14 cellular contexts compared by ENCODE assay signal in the genomic region with DNA sequence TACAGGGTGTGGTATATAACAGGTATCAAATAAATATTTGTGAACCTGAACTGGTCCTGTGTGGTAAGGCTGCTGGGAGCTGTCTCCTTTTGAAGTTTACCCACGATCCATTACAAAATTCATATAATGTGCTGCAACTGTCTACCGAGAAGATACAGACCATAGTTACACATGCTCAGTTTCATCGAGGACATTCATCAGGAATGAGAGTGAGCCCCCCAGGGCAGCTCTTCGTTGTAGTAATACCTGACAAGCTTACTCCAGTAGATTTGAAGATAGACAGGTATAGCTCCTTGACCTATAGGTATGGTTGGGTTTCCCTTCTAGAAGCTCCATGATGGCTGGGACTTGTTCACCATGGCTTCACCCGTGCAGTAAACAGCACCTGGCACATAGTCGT. TPM values are rescaled to one million over a fixed set of nuclear protein-coding genes. Genes with fewer than 3 reads are reported as not detected.
DNase-seq lines count a peak whose midpoint lies in the region; ATAC-seq, FAIRE-seq and TF ChIP-seq lines count a peak whose summit lies in the region.
"Had no signal": no experiment of that assay in that cellular context is flagged by ENCODE, and none has a peak within 500 bp of the region (broad histone marks: within the 10 kb centered on the region; RNA-seq: fewer than 3 reads in every experiment).

No MANE protein-coding gene starts in this region.

- H3K14ac ChIP-seq in trophoblast cell (ENCODE audit: low read length): no peak overlapping the region

- in situ Hi-C loops in GM12878 (cut with MboI): no loop called here

- peak overlapping the region; percentile 50 for H3K4me2 ChIP-seq in KMS-11
- peak overlapping the region; percentile 71 for H3K4me2 ChIP-seq in GM12878 (ENCODE audit: control insufficient read depth, insufficient read depth)
- H3K4me2 ChIP-seq in trophoblast cell (ENCODE audit: low read length): no peak overlapping the region

- no peak for FAIRE-seq in GM12878 (lab: Jason Lieb, UNC)
- FAIRE-seq in GM12892 (lab: Jason Lieb, UNC): no peak

- SMC1A ChIA-PET in GM12878 (lab: Charles Lee; ENCODE audit: uncharacterized antibody, unreplicated experiment): interaction anchor here (1.2 kb wide), 1 partner anchor 254 kb away, joined by 3 read pairs; no protein-coding TSS in a partner anchor

- no peak overlapping the region for H2BK12ac ChIP-seq in trophoblast cell (ENCODE audit: low read length)

- RAD21 ChIA-PET in GM12878 (lab: Charles Lee; ENCODE audit: unreplicated experiment): no interaction called here

- H3K27ac Mint-ChIP-seq in CD14-positive monocyte: peak overlapping the region; percentile 86 to 97 (median 94)

- no peak overlapping the region for H2AFZ ChIP-seq in KMS-11 (ENCODE audit: low read depth)
- H2AFZ ChIP-seq in GM12878 (ENCODE audit: control insufficient read depth, low read depth, low read length): no peak overlapping the region
- no peak overlapping the region for H2AFZ ChIP-seq in trophoblast cell (ENCODE audit: insufficient read depth, low read length, poor library complexity)

- POLR2A ChIA-PET in GM12878 (lab: Charles Lee): no interaction called here

- peaks cover 44% of the 10 kb centered on the region for H3K4me1 Mint-ChIP-seq in CD14-positive monocyte

- H2BK120ac ChIP-seq in trophoblast cell (ENCODE audit: insufficient read depth, low read length, poor library complexity): no peak overlapping the region

- H3K9me3 ChIP-seq in GM12878 (replicated peaks; ENCODE audit: control insufficient read depth, insufficient read depth, low read length) (peaks cover 5% of the 10 kb centered on the region), trophoblast cell (ENCODE audit: insufficient read depth, low read depth, low read length) (peaks cover 2% of the 10 kb centered on the region)

- no peak for TF ChIP-seq RAD21 in GM12878 (IDR thresholded peaks at IDR 0.05; ENCODE audit: insufficient read depth, low read depth, low read length)

- peaks cover 0 to 5% (median 0%) of the 10 kb centered on the region in 7 donors for H3K9me3 Mint-ChIP-seq in CD14-positive monocyte

- TF ChIP-seq CTCF in CD14-positive monocyte (IDR thresholded peaks at IDR 0.05): no peak
- TF ChIP-seq CTCF in KMS-11 (conservative IDR thresholded peaks at IDR 0.05; ENCODE audit: low read depth, low read length): no peak
- TF ChIP-seq CTCF in GM12878 (IDR thresholded peaks at IDR 0.05 in 2 of 3, conservative IDR thresholded peaks at IDR 0.05 in 1 of 3; ENCODE audit: control insufficient read depth in 2 of 3, extremely low read depth in 1 of 3, insufficient read depth in 1 of 3, low read depth in 3 of 3, low read length in 3 of 3): no peak

- no peak overlapping the region for H3K23ac ChIP-seq in trophoblast cell (ENCODE audit: low read length)

- no peak for DNase-seq in CD14-positive monocyte (ENCODE audit: low spot score)
- no peak for DNase-seq in GM12878 (ENCODE audit: low read depth, low spot score)
- DNase-seq in trophoblast cell: peak; percentile 82 to 94
- DNase-seq in NCI-H446 treated with DMSO at 0.1 percent for 48 hours (lab: John Stamatoyannopoulos, UW): no peak
- DNase-seq in NCI-H1436 (lab: John Stamatoyannopoulos, UW): no peak
- no peak for DNase-seq in GM12892 (ENCODE audit: insufficient read length)
- DNase-seq: cerebellar nuclear complex, COR-L47, IMR-90, NCI-H1694, posterior cingulate gyrus, SIG-M5 had no signal

- TF ChIP-seq POLR2A in GM12878 (IDR thresholded peaks at IDR 0.05; ENCODE audit: low read depth, low read length): no peak
- TF ChIP-seq POLR2A in GM12892 (IDR thresholded peaks at IDR 0.05; ENCODE audit: low read depth, low read length): no peak

- H3K27me3 ChIP-seq in KMS-11 (ENCODE audit: insufficient read depth, low read depth) (no peaks in the 10 kb centered on the region), GM12878 (replicated peaks in 1 of 2; ENCODE audit: control insufficient read depth in 2 of 2, insufficient read depth in 2 of 2, low read length in 1 of 2) (peaks cover 0 to 10% of the 10 kb centered on the region in 2 experiments; a peak in 2 of 4 replicates), trophoblast cell (ENCODE audit: insufficient read depth, low read length) (no peaks in the 10 kb centered on the region)

- H3K4me3 Mint-ChIP-seq in CD14-positive monocyte: no peak overlapping the region

- H3K79me2 ChIP-seq in KMS-11 (ENCODE audit: insufficient read depth, low read depth) (no peaks in the 10 kb centered on the region), GM12878 (ENCODE audit: control insufficient read depth, insufficient read depth, low read length) (no peaks in the 10 kb centered on the region), trophoblast cell (ENCODE audit: control insufficient read depth, insufficient read depth, low read length, poor library complexity) (no peaks in the 10 kb centered on the region)

- CTCF ChIA-PET in GM12878 (lab: Yijun Ruan, JAX): no interaction called here

- H3K36me3 Mint-ChIP-seq in CD14-positive monocyte: peaks cover 33 to 43% of the 10 kb centered on the region in 2 donors

- H2BK5ac ChIP-seq in trophoblast cell (ENCODE audit: low read depth, low read length, poor library complexity): no peak overlapping the region

- no peak for ATAC-seq in GM12878
- ATAC-seq in HG02759 (IDR thresholded peaks at IDR 0.05; ENCODE audit: unreplicated experiment): no peak

- no peak overlapping the region for H4K91ac ChIP-seq in trophoblast cell (ENCODE audit: low read depth, low read length)

- 57% methylated on average over 6 of the region's 6 CpGs for WGBS in GM12878 (ENCODE audit: insufficient coverage, insufficient replicate concordance, low lambda C conversion rate, missing lambda C conversion rate)
- no CpG with 5 or more reads among the region's 6 CpGs for WGBS in trophoblast cell (ENCODE audit: extremely low coverage, insufficient coverage, insufficient read length)

- H4K20me1 ChIP-seq in KMS-11 (ENCODE audit: insufficient read depth) (no peaks in the 10 kb centered on the region), GM12878 (ENCODE audit: control insufficient read depth, insufficient read depth) (no peaks in the 10 kb centered on the region)

- no peak overlapping the region for H4K8ac ChIP-seq in trophoblast cell (ENCODE audit: low read depth, low read length)

- H3K36me3 ChIP-seq in KMS-11 (ENCODE audit: insufficient read depth) (no peaks in the 10 kb centered on the region), GM12878 (ENCODE audit: control insufficient read depth in 2 of 2, insufficient read depth in 2 of 2, low read length in 1 of 2) (no peaks in the 10 kb centered on the region), trophoblast cell (ENCODE audit: control insufficient read depth in 1 of 2, insufficient read depth in 2 of 2, low read length in 2 of 2) (no peaks in the 10 kb centered on the region)

- no peak overlapping the region for H4K12ac ChIP-seq in trophoblast cell (ENCODE audit: low read depth, low read length)

- H2AK5ac ChIP-seq in trophoblast cell (ENCODE audit: low read length): no peak overlapping the region

- intact Hi-C loops in CD14-positive monocyte (cut with micrococcal nuclease) (no loop called here), GM12878 (cut with micrococcal nuclease; ENCODE audit: unreplicated experiment) (no loop called here)

- H3K27ac ChIP-seq in KMS-11 (no peak overlapping the region), GM12878 (ENCODE audit: control insufficient read depth, insufficient read depth) (no peak overlapping the region), trophoblast cell (ENCODE audit: low read depth, low read length) (no peak overlapping the region)

- H3K4me1 ChIP-seq in KMS-11 (ENCODE audit: low read depth, poor library complexity, severe bottlenecking) (peaks cover 52% of the 10 kb centered on the region), GM12878 (ENCODE audit: control insufficient read depth, insufficient read depth, low read length) (peaks cover 12% of the 10 kb centered on the region), trophoblast cell (ENCODE audit: control insufficient read depth in 1 of 2, insufficient read depth in 2 of 2, low read length in 2 of 2) (peaks cover 0 to 5% of the 10 kb centered on the region in 2 experiments)

- TF ChIP-seq EP300 in GM12878 (IDR thresholded peaks at IDR 0.05; ENCODE audit: borderline replicate concordance in 1 of 2, control insufficient read depth in 1 of 2, low read depth in 2 of 2, low read length in 2 of 2): no peak

- H3K4ac ChIP-seq in trophoblast cell (ENCODE audit: low read depth, low read length): no peak overlapping the region

- no TSS peak for BruUV-seq in GM12878 (replicated peaks; lab: Mats Ljungman, UMichigan)

- no peak overlapping the region for H3K9ac ChIP-seq in KMS-11
- H3K9ac ChIP-seq in GM12878 (ENCODE audit: control insufficient read depth, insufficient read depth, low read length): no peak overlapping the region
- H3K9ac ChIP-seq in trophoblast cell (ENCODE audit: low read length): no peak overlapping the region

- H3K4me3 ChIP-seq in KMS-11 (IDR thresholded peaks at IDR 0.05; ENCODE audit: insufficient read depth, low read depth, low read length) (no peak overlapping the region), GM12878 (no peak overlapping the region), trophoblast cell (ENCODE audit: low read depth, low read length) (no peak overlapping the region)

- no peak overlapping the region for H3K18ac ChIP-seq in trophoblast cell (ENCODE audit: low read length)

- H3K79me1 ChIP-seq in trophoblast cell (ENCODE audit: low read length): no peaks in the 10 kb centered on the region

- H3K27me3 Mint-ChIP-seq in CD14-positive monocyte (ENCODE audit: low read depth in 3 of 3): no peaks in the 10 kb centered on the region

TF ChIP-seq in GM12878, 131 proteins besides CTCF, POLR2A, EP300 and RAD21 (continues in another document):
- no peak for TF ChIP-seq SREBF1 (IDR thresholded peaks at IDR 0.05; ENCODE audit: low read length)

RNA-seq across cellular contexts. Expression of a gene that starts 25.7 kb away (rescaled TPM):
- 1 to 10 TPM; 1.7 to 3.5 TPM for polyA plus RNA-seq in CD14-positive monocyte
- total RNA-seq in GM12878 (2013; cell fraction: nucleolus; rRNA removed): not detected in 2 replicates
- total RNA-seq in GM12878 (2014; rRNA removed): 0.05 TPM in 1 of 2 replicates, not detected in the other
- not detected in 2 replicates for total RNA-seq in GM12878 (2014; rRNA removed; fragmentation: Illumina TruSeq; extraction: Trizol)
- total RNA-seq in GM12878 (2021): not detected in 2 replicates
- polyA plus RNA-seq in GM12878 (2011; ENCODE audit: low read depth): not detected
- polyA plus RNA-seq in GM12878 (2011; rRNA removed): 0.33 and 0.86 TPM in 2 replicates
- polyA plus RNA-seq in GM12878 (2011; cell fraction: cytosol; rRNA removed): 0.16 and 0.25 TPM in 2 replicates
- 0.34 and 0.41 TPM in 2 replicates for polyA plus RNA-seq in GM12878 (2011; cell fraction: nucleus; rRNA removed)
- 0.18 and 0.37 TPM in 2 replicates for polyA plus RNA-seq in GM12878 (2012)
- 0.12 and 0.27 TPM in 2 replicates for polyA plus RNA-seq in GM12878 (2014; fragmentation: Illumina TruSeq; extraction: Trizol)
- under 1 TPM in 1 of 2 experiments, not detected in 1; 0.21 TPM for polyA plus RNA-seq in GM12878 (2014; fragmentation: Nextera tagmentation; extraction: Ambion mirVana)
- polyA plus RNA-seq in GM12878 (2014; rRNA removed): 0.06 TPM in 1 of 2 replicates, not detected in the other
- polyA plus RNA-seq in GM12878 (2016; fragmentation: Nextera tagmentation; extraction: Ambion mirVana): under 1 TPM in 1 of 2 experiments, not detected in 1; 0.33 TPM
- polyA minus RNA-seq in GM12878 (2011; rRNA and poly(A)+ RNA removed): 0.10 TPM in 1 of 2 replicates, not detected in the other
- polyA minus RNA-seq in GM12878 (2011; cell fraction: cytosol; rRNA and poly(A)+ RNA removed): not detected in 2 replicates
- not detected in 2 replicates for polyA minus RNA-seq in GM12878 (2011; cell fraction: nucleus; rRNA and poly(A)+ RNA removed)
- 2.3 and 2.7 TPM in 2 replicates for polyA plus RNA-seq in trophoblast cell (2013)
- polyA plus RNA-seq in GM12892 (2012; ENCODE audit: missing spikeins): 0.47 TPM

Comparison
In these comparisons a context has a peak if more than half of its experiments do, and no peak if none do; other contexts are left out.
1. DNase-seq: peak in trophoblast cell (2 of 2); none in CD14-positive monocyte (single experiment), GM12878 (single experiment), NCI-H446 treated with DMSO at 0.1 percent for 48 hours (single experiment), NCI-H1436 (single experiment) and GM12892 (single experiment).